Comparison of ENCODE assay signal across 8 cellular contexts in the genomic region with DNA sequence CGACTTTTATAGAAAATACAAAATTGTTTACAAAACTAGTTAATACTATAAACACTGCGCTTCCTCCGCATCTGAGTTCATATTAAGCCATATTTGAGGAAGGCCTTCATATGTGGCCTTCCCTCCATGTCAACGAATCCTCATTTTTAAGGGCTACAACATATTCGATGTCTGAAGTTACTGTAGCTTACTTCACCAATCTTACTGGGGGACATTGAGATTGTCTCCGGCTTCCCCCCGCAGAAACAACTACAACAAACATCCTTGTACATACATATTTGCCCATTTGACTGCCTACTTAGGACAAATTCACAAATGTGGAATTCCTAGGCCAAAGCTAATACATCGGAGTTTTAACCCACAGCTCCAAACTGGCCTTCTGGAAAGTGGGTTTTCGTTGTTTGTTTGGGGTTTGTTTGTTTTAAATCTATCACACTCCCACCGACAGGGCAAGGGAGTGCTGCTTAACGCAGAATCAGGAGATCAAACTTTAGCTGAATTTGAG. TPM values are rescaled to one million over a fixed set of nuclear protein-coding genes. Genes with fewer than 3 reads are reported as not detected.
DNase-seq lines count a peak whose midpoint lies in the region; ATAC-seq and TF ChIP-seq lines count a peak whose summit lies in the region.

No MANE protein-coding gene starts in this region.

- peaks cover 10% of the 10 kb centered on the region for H3K4me1 ChIP-seq in hepatocyte (ENCODE audit: insufficient read depth)

- WGBS in hepatocyte (ENCODE audit: low lambda C conversion rate, missing lambda C conversion rate): 41% methylated on average over 11 of the region's 11 CpGs

- peaks cover 48% of the 10 kb centered on the region for H3K27me3 Mint-ChIP-seq in T-helper 2 cell treated with Interferon-gamma antibody and Interleukin-4, amounts not matched to agents 5 μg/mL and 100 μg/mL, for 36 hours (ENCODE audit: low read depth)

- peak overlapping the region; percentile 20 for H3K4me3 ChIP-seq in hepatocyte

- peaks cover 29% of the 10 kb centered on the region for H3K79me2 ChIP-seq in hepatocyte

- H4K20me1 ChIP-seq in hepatocyte (ENCODE audit: insufficient read depth, poor library complexity, severe bottlenecking): no peaks in the 10 kb centered on the region

- no peaks in the 10 kb centered on the region for H3K9me2 ChIP-seq in hepatocyte (replicated peaks; ENCODE audit: insufficient read depth)

- H3K4me3 Mint-ChIP-seq in T-helper 2 cell treated with Interferon-gamma antibody and Interleukin-4, amounts not matched to agents 5 μg/mL and 100 μg/mL, for 36 hours: peak overlapping the region; percentile 76

- H3K36me3 ChIP-seq in hepatocyte (replicated peaks; ENCODE audit: insufficient read depth, low read depth): no peaks in the 10 kb centered on the region

- H3K36me3 Mint-ChIP-seq in T-helper 2 cell treated with Interferon-gamma antibody and Interleukin-4, amounts not matched to agents 5 μg/mL and 100 μg/mL, for 36 hours (ENCODE audit: low read depth): no peaks in the 10 kb centered on the region

- H3K9me3 Mint-ChIP-seq in T-helper 2 cell treated with Interferon-gamma antibody and Interleukin-4, amounts not matched to agents 5 μg/mL and 100 μg/mL, for 36 hours: no peaks in the 10 kb centered on the region

- peak overlapping the region; percentile 95 for H3K4me2 ChIP-seq in hepatocyte

- peaks cover 10% of the 10 kb centered on the region for H3K4me1 Mint-ChIP-seq in T-helper 2 cell treated with Interferon-gamma antibody and Interleukin-4, amounts not matched to agents 5 μg/mL and 100 μg/mL, for 36 hours (ENCODE audit: low read depth)

- no peak overlapping the region for H3K27ac Mint-ChIP-seq in T-helper 2 cell treated with Interferon-gamma antibody and Interleukin-4, amounts not matched to agents 5 μg/mL and 100 μg/mL, for 36 hours

- no peak for DNase-seq in T-helper 2 cell treated with Interferon-gamma antibody and Interleukin-4, amounts not matched to agents 5 μg/mL and 100 μg/mL, for 36 hours (ENCODE audit: low spot score)
- DNase-seq in T-helper 2 cell: no peak
- no peak for DNase-seq in hepatocyte (ENCODE audit: low spot score)
- no peak for DNase-seq in substantia nigra (lab: John Stamatoyannopoulos, UW)
- no peak for DNase-seq in dedifferentiated amniotic fluid mesenchymal stem cell (ENCODE audit: extremely low spot score)
- no peak for DNase-seq in activated CD4-positive, CD25-positive, alpha-beta regulatory T cell treated with anti-CD3 and anti-CD28 coated beads, Interleukin-2, amount 50 U/mL, for 72 hours
- DNase-seq in omental fat pad (ENCODE audit: low spot score): no peak

- peak overlapping the region; percentile 95 for H2AFZ ChIP-seq in hepatocyte

- TF ChIP-seq CTCF in VCaP (conservative IDR thresholded peaks at IDR 0.05) (no peak), hepatocyte (IDR thresholded peaks at IDR 0.05; ENCODE audit: poor library complexity) (no peak), omental fat pad (IDR thresholded peaks at IDR 0.05) (no peak)

- peak overlapping the region; percentile 62; the same call in 1 of the 2 replicates for H3K27ac ChIP-seq in VCaP
- H3K27ac ChIP-seq in hepatocyte: peak overlapping the region; percentile 89
- H3K27ac ChIP-seq in substantia nigra (ENCODE audit: low read depth, low read length, poor library complexity, severe bottlenecking): peak overlapping the region; percentile 86

- ATAC-seq in omental fat pad (ENCODE audit: low FRiP score): no peak

- no peaks in the 10 kb centered on the region for H3K27me3 ChIP-seq in hepatocyte

- no peaks in the 10 kb centered on the region for H3K9me3 ChIP-seq in hepatocyte (ENCODE audit: low read depth)

RNA-seq across cellular contexts. Expression of gene FAM114A1, which starts 0.6 kb away (rescaled TPM):
- total RNA-seq in hepatocyte (127 and 140 TPM in 2 replicates), omental fat pad (100 to 1,000 TPM in 2 of 4 donors, 10 to 100 TPM in 2; 59.8 to 132 (median 103) TPM)
- 110 and 113 TPM in 2 replicates for polyA plus RNA-seq in hepatocyte

RNA-seq across cellular contexts. Expression of gene TLR6, which starts 10.4 kb away (rescaled TPM):
- total RNA-seq in hepatocyte (1.1 and 2.6 TPM in 2 replicates), omental fat pad (1 to 10 TPM; 4.6 to 9.6 (median 7.1) TPM)
- polyA plus RNA-seq in hepatocyte: 0.24 and 0.56 TPM in 2 replicates
